In the genomic region with DNA sequence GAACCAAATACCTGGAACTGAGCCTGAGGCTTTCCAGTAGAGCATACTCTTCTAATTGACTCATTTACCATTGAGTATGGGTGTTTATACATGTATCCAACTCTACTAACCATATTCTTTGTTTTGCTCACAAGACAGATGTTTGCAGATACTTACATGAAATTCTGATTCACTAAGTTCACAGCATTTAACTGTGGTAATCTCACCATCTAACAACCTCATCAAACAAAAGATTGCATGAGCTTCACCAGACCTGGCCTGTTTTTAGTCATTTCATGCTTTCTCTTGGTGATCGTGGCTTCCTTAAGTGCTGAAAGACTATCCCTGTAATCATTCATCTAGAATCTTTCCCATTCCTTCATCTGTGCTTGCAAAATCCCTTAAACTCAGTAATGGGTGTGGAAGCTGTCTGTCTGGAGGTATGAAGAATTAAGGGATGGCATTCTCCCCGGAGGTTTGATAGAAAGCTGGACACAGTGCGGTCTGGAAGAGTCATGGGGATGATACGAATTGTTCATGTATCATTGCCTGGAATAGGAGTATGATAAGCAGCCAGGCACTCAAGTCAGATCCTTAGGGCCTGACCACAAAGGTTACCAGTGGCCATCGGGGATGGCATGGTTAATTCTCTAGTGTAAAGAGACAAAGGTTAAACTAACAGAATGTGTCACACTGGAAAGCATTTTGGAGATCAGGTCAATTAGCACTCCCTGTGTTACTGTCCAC, we compare ENCODE assay signal across 1 cellular context.
TF ChIP-seq lines count a peak whose summit lies in the region.

No MANE protein-coding gene starts in this region.

TF ChIP-seq in HepG2, 621 proteins besides CTCF, POLR2A, EP300 and RAD21 (continued from another document and continues in another):
- TF ChIP-seq, protein P1, sequence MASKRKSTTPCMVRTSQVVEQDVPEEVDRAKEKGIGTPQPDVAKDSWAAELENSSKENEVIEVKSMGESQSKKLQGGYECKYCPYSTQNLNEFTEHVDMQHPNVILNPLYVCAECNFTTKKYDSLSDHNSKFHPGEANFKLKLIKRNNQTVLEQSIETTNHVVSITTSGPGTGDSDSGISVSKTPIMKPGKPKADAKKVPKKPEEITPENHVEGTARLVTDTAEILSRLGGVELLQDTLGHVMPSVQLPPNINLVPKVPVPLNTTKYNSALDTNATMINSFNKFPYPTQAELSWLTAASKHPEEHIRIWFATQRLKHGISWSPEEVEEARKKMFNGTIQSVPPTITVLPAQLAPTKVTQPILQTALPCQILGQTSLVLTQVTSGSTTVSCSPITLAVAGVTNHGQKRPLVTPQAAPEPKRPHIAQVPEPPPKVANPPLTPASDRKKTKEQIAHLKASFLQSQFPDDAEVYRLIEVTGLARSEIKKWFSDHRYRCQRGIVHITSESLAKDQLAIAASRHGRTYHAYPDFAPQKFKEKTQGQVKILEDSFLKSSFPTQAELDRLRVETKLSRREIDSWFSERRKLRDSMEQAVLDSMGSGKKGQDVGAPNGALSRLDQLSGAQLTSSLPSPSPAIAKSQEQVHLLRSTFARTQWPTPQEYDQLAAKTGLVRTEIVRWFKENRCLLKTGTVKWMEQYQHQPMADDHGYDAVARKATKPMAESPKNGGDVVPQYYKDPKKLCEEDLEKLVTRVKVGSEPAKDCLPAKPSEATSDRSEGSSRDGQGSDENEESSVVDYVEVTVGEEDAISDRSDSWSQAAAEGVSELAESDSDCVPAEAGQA (IDR thresholded peaks at IDR 0.05; ENCODE audit: low read depth), result 0 out of 2 replicates have a peak, but pooled peaks have one; percentile 55
- TF ChIP-seq, protein P1 (CRISPR knock-in tag; IDR thresholded peaks at IDR 0.05; ENCODE audit: borderline replicate concordance), result no peak
- TF ChIP-seq, protein P2, sequence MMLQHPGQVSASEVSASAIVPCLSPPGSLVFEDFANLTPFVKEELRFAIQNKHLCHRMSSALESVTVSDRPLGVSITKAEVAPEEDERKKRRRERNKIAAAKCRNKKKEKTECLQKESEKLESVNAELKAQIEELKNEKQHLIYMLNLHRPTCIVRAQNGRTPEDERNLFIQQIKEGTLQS (CRISPR knock-in tag; IDR thresholded peaks at IDR 0.05), result 0 out of 2 replicates have a peak, but pooled peaks have one; percentile 46
- TF ChIP-seq, protein P3, sequence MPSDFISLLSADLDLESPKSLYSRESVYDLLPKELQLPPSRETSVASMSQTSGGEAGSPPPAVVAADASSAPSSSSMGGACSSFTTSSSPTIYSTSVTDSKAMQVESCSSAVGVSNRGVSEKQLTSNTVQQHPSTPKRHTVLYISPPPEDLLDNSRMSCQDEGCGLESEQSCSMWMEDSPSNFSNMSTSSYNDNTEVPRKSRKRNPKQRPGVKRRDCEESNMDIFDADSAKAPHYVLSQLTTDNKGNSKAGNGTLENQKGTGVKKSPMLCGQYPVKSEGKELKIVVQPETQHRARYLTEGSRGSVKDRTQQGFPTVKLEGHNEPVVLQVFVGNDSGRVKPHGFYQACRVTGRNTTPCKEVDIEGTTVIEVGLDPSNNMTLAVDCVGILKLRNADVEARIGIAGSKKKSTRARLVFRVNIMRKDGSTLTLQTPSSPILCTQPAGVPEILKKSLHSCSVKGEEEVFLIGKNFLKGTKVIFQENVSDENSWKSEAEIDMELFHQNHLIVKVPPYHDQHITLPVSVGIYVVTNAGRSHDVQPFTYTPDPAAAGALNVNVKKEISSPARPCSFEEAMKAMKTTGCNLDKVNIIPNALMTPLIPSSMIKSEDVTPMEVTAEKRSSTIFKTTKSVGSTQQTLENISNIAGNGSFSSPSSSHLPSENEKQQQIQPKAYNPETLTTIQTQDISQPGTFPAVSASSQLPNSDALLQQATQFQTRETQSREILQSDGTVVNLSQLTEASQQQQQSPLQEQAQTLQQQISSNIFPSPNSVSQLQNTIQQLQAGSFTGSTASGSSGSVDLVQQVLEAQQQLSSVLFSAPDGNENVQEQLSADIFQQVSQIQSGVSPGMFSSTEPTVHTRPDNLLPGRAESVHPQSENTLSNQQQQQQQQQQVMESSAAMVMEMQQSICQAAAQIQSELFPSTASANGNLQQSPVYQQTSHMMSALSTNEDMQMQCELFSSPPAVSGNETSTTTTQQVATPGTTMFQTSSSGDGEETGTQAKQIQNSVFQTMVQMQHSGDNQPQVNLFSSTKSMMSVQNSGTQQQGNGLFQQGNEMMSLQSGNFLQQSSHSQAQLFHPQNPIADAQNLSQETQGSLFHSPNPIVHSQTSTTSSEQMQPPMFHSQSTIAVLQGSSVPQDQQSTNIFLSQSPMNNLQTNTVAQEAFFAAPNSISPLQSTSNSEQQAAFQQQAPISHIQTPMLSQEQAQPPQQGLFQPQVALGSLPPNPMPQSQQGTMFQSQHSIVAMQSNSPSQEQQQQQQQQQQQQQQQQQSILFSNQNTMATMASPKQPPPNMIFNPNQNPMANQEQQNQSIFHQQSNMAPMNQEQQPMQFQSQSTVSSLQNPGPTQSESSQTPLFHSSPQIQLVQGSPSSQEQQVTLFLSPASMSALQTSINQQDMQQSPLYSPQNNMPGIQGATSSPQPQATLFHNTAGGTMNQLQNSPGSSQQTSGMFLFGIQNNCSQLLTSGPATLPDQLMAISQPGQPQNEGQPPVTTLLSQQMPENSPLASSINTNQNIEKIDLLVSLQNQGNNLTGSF (CRISPR knock-in tag; IDR thresholded peaks at IDR 0.05), result no peak
- TF ChIP-seq MED8 (CRISPR knock-in tag; IDR thresholded peaks at IDR 0.05; ENCODE audit: insufficient replicate concordance) (no peak), ERF (CRISPR knock-in tag; IDR thresholded peaks at IDR 0.05) (peak; percentile 77), MAZ (IDR thresholded peaks at IDR 0.05; ENCODE audit: borderline replicate concordance, low read depth, low read length) (no peak), MAZ (CRISPR knock-in tag; IDR thresholded peaks at IDR 0.05; ENCODE audit: low read depth) (peak; percentile 25), ZNF703 (CRISPR knock-in tag; IDR thresholded peaks at IDR 0.05; ENCODE audit: borderline replicate concordance) (no peak), ZNF367 (CRISPR knock-in tag; IDR thresholded peaks at IDR 0.05; ENCODE audit: borderline replicate concordance) (no peak), NFIC (IDR thresholded peaks at IDR 0.05; ENCODE audit: low read length) (peak; percentile 85), PHF5A (CRISPR knock-in tag; IDR thresholded peaks at IDR 0.05; ENCODE audit: low read depth, unreplicated experiment) (peak; percentile 90), HDAC1 (CRISPR knock-in tag; IDR thresholded peaks at IDR 0.05) (peak; percentile 75), HMG20B (CRISPR knock-in tag; conservative IDR thresholded peaks at IDR 0.05) (peak; percentile 70; the same call in 1 of the 2 replicates), ZNF205 (CRISPR knock-in tag; IDR thresholded peaks at IDR 0.05) (0 out of 2 replicates have a peak, but pooled peaks have one; percentile 49), PHB2 (IDR thresholded peaks at IDR 0.05; ENCODE audit: partially characterized antibody) (no peak), TMF1 (CRISPR knock-in tag; IDR thresholded peaks at IDR 0.05; ENCODE audit: low read depth) (no peak), RFXAP (CRISPR knock-in tag; IDR thresholded peaks at IDR 0.05; ENCODE audit: borderline replicate concordance) (peak; percentile 87), BORCS8-MEF2B (CRISPR knock-in tag; IDR thresholded peaks at IDR 0.05) (no peak), NFKBIZ (CRISPR knock-in tag; IDR thresholded peaks at IDR 0.05) (peak; percentile 47; the same call in 1 of the 2 replicates), ZNF609 (CRISPR knock-in tag; IDR thresholded peaks at IDR 0.05; ENCODE audit: borderline replicate concordance) (peak; percentile 93; the same call in 1 of the 2 replicates), SALL2 (CRISPR knock-in tag; IDR thresholded peaks at IDR 0.05) (0 out of 2 replicates have a peak, but pooled peaks have one; percentile 46), ZNF777 (CRISPR knock-in tag; IDR thresholded peaks at IDR 0.05) (no peak), ZFP91 (CRISPR knock-in tag; IDR thresholded peaks at IDR 0.05; ENCODE audit: borderline replicate concordance) (no peak), HHEX (CRISPR knock-in tag; IDR thresholded peaks at IDR 0.05) (peak; percentile 74), ZZZ3 (CRISPR knock-in tag; IDR thresholded peaks at IDR 0.05; ENCODE audit: borderline replicate concordance) (no peak), PHF21A (CRISPR knock-in tag; IDR thresholded peaks at IDR 0.05) (peak; percentile 86)
- TF ChIP-seq, protein P4, sequence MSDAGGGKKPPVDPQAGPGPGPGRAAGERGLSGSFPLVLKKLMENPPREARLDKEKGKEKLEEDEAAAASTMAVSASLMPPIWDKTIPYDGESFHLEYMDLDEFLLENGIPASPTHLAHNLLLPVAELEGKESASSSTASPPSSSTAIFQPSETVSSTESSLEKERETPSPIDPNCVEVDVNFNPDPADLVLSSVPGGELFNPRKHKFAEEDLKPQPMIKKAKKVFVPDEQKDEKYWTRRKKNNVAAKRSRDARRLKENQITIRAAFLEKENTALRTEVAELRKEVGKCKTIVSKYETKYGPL (CRISPR knock-in tag; IDR thresholded peaks at IDR 0.05), result no peak
- TF ChIP-seq, protein P5, sequence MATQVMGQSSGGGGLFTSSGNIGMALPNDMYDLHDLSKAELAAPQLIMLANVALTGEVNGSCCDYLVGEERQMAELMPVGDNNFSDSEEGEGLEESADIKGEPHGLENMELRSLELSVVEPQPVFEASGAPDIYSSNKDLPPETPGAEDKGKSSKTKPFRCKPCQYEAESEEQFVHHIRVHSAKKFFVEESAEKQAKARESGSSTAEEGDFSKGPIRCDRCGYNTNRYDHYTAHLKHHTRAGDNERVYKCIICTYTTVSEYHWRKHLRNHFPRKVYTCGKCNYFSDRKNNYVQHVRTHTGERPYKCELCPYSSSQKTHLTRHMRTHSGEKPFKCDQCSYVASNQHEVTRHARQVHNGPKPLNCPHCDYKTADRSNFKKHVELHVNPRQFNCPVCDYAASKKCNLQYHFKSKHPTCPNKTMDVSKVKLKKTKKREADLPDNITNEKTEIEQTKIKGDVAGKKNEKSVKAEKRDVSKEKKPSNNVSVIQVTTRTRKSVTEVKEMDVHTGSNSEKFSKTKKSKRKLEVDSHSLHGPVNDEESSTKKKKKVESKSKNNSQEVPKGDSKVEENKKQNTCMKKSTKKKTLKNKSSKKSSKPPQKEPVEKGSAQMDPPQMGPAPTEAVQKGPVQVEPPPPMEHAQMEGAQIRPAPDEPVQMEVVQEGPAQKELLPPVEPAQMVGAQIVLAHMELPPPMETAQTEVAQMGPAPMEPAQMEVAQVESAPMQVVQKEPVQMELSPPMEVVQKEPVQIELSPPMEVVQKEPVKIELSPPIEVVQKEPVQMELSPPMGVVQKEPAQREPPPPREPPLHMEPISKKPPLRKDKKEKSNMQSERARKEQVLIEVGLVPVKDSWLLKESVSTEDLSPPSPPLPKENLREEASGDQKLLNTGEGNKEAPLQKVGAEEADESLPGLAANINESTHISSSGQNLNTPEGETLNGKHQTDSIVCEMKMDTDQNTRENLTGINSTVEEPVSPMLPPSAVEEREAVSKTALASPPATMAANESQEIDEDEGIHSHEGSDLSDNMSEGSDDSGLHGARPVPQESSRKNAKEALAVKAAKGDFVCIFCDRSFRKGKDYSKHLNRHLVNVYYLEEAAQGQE (IDR thresholded peaks at IDR 0.05; ENCODE audit: borderline replicate concordance in 1 of 2, low read depth in 1 of 2, low read length in 2 of 2), result peak in 1 of 2 experiments; percentile 66; a peak in 1 of 4 replicates
